15 cellular contexts compared by ENCODE assay signal in genomic region chr19:482186-483041, GRCh38. TPM values are rescaled to one million over a fixed set of nuclear protein-coding genes. Genes with fewer than 3 reads are reported as not detected.
DNase-seq lines count a peak whose midpoint lies in the region; ATAC-seq, FAIRE-seq and TF ChIP-seq lines count a peak whose summit lies in the region.
"Had no signal": no experiment of that assay in that cellular context is flagged by ENCODE, and none has a peak within 500 bp of the region (broad histone marks: within the 10 kb centered on the region; RNA-seq: fewer than 3 reads in every experiment).

No MANE protein-coding gene starts in this region.

- CTCF ChIA-PET in A549 (lab: Yijun Ruan, JAX): no interaction called here

- H3K9me3 ChIP-seq in A549: no peaks in the 10 kb centered on the region
- no peaks in the 10 kb centered on the region for H3K9me3 ChIP-seq in liver (ENCODE audit: control insufficient read depth in 4 of 4, low read length in 3 of 4)
- H3K9me3 ChIP-seq: ascending aorta, SJCRH30, vagina had no signal

- no peak for FAIRE-seq in A549 (lab: Jason Lieb, UNC)

- WGBS in A549 (ENCODE audit: missing lambda C conversion rate): 25% methylated on average over 19 of the region's 20 CpGs
- 47% methylated on average over 20 of the region's 20 CpGs for WGBS in liver

- ATAC-seq in A549: peak in 1 of 2 experiments; percentile 44; a peak in 3 of 6 replicates
- no peak for ATAC-seq in HG03521 (IDR thresholded peaks at IDR 0.05; ENCODE audit: unreplicated experiment)
- no peak for ATAC-seq in GM19397 (IDR thresholded peaks at IDR 0.05; ENCODE audit: unreplicated experiment)
- no peak for ATAC-seq in HG02840 (IDR thresholded peaks at IDR 0.05; ENCODE audit: low FRiP score, unreplicated experiment)

- no peak overlapping the region for H3K27ac ChIP-seq in A549
- H3K27ac ChIP-seq in liver (ENCODE audit: low read depth in 1 of 2, low read length in 2 of 2): no peak overlapping the region
- H3K27ac ChIP-seq: ascending aorta, SJCRH30, vagina had no signal

- H3K4me3 ChIP-seq in A549 (no peak overlapping the region), cardiac fibroblast (replicated peaks in 1 of 2; ENCODE audit: low read depth in 2 of 2, low read length in 2 of 2) (no peak overlapping the region), liver (ENCODE audit: low read depth in 1 of 3, low read length in 3 of 3) (no peak overlapping the region)
- H3K4me3 ChIP-seq: ascending aorta, SJCRH30, vagina had no signal

- TF ChIP-seq POLR2A in A549 (IDR thresholded peaks at IDR 0.05; ENCODE audit: low read length): no peak

- no peaks in the 10 kb centered on the region for H3K27me3 ChIP-seq in liver (ENCODE audit: control insufficient read depth in 4 of 4, insufficient read depth in 4 of 4, low read length in 3 of 4)
- H3K27me3 ChIP-seq: ascending aorta, SJCRH30, vagina had no signal

- no peaks in the 10 kb centered on the region for H3K36me3 ChIP-seq in liver (ENCODE audit: control insufficient read depth in 4 of 4, insufficient read depth in 3 of 4, low read depth in 1 of 4, low read length in 3 of 4)
- H3K36me3 ChIP-seq: ascending aorta, SJCRH30, vagina had no signal

- TF ChIP-seq RAD21 in A549 (conservative IDR thresholded peaks at IDR 0.05 in 1 of 2, IDR thresholded peaks at IDR 0.05 in 1 of 2): no peak
- TF ChIP-seq RAD21 in liver (IDR thresholded peaks at IDR 0.05): no peak

- H3K4me2 ChIP-seq in A549: no peak overlapping the region

- no peak for TF ChIP-seq EP300 in A549 (IDR thresholded peaks at IDR 0.05)

- DNase-seq in A549 (ENCODE audit: low read depth in 1 of 2, low spot score in 1 of 2): no peak
- peak; percentile 39 to 44 for DNase-seq in Kasumi-1 (lab: John Stamatoyannopoulos, UW)
- no peak for DNase-seq in cardiac fibroblast (ENCODE audit: low read depth in 2 of 2)
- no peak for DNase-seq in activated CD4-positive, alpha-beta T cell treated with anti-CD3 and anti-CD28 coated beads for 1 hour
- DNase-seq: activated CD8-positive, alpha-beta memory T cell treated with anti-CD3 and anti-CD28 coated beads for 24 hours; HFFc6; SJCRH30; stimulated activated naive CD4-positive, alpha-beta T cell treated with Interleukin-2 at 50 U/mL for 16 hours had no signal

- H3K4me1 ChIP-seq in A549: no peaks in the 10 kb centered on the region
- H3K4me1 ChIP-seq in liver (ENCODE audit: control insufficient read depth in 4 of 4, insufficient read depth in 4 of 4, low read length in 3 of 4): peaks cover 0 to 4% (median 4%) of the 10 kb centered on the region in 4 donors
- H3K4me1 ChIP-seq: ascending aorta, vagina had no signal

- POLR2A ChIA-PET in A549 (lab: Yijun Ruan, JAX): no interaction called here

- H3K9ac ChIP-seq in liver (ENCODE audit: low read depth in 1 of 2, low read length in 2 of 2): no peak overlapping the region

- TF ChIP-seq CTCF in A549 (IDR thresholded peaks at IDR 0.05) (no peak), cardiac fibroblast (IDR thresholded peaks at IDR 0.05; ENCODE audit: low read depth, low read length) (peak; percentile 14), liver (IDR thresholded peaks at IDR 0.05; ENCODE audit: low read depth, low read length, missing input control) (no peak)

TF ChIP-seq in A549, 52 proteins besides CTCF, POLR2A, EP300 and RAD21 (continues in another document):
- TF ChIP-seq EHMT2 (IDR thresholded peaks at IDR 0.05; ENCODE audit: low read depth) (no peak), ZSCAN20 (CRISPR knock-in tag; IDR thresholded peaks at IDR 0.05) (no peak), TP53 (CRISPR knock-in tag; IDR thresholded peaks at IDR 0.05) (no peak), NPAS2 (CRISPR knock-in tag; IDR thresholded peaks at IDR 0.05; ENCODE audit: borderline replicate concordance) (no peak), REST (IDR thresholded peaks at IDR 0.05) (peak; percentile 72)

TF ChIP-seq in liver, 16 proteins besides CTCF, POLR2A, EP300 and RAD21:
- no peak for TF ChIP-seq FOXA2 (IDR thresholded peaks at IDR 0.05)
- peak in 1 of 2 donors; percentile 55 for TF ChIP-seq HNF4A (conservative IDR thresholded peaks at IDR 0.05)
- TF ChIP-seq MAX (IDR thresholded peaks at IDR 0.05): no peak
- peak; percentile 21 for TF ChIP-seq REST (IDR thresholded peaks at IDR 0.05)
TF ChIP-seq in liver: peak in this region for 2.

RNA-seq across cellular contexts. Expression of gene MADCAM1, which starts 13.9 kb away (rescaled TPM):
- 0.06 and 0.09 TPM in 2 replicates for polyA plus RNA-seq in A549 (2011; rRNA removed)
- polyA plus RNA-seq in A549 (2012; cell fraction: cytosol; rRNA removed): 0.25 and 0.35 TPM in 2 replicates
- polyA plus RNA-seq in A549 (2012; cell fraction: nucleus; rRNA removed): 0.51 and 0.73 TPM in 2 replicates
- polyA plus RNA-seq in A549 (2017; fragmentation: RNase III; extraction: RNeasy Plus Mini Kit Qiagen cat#74134 plus additional on column Dnase treatment): 0.25 to 0.41 TPM (median 0.34 TPM) in 3 replicates
- polyA minus RNA-seq in A549 (2011; rRNA and poly(A)+ RNA removed): not detected in 2 replicates
- under 1 TPM; 0.17 to 0.23 TPM for total RNA-seq in liver
- under 1 TPM; 0.25 to 0.32 TPM for polyA plus RNA-seq in liver
- total RNA-seq: ascending aorta had no signal

RNA-seq across cellular contexts. Expression of gene SHC2, which starts 21.6 kb away (rescaled TPM):
- polyA plus RNA-seq in A549 (2011; rRNA removed) (0.36 and 0.87 TPM in 2 replicates), A549 (2017; fragmentation: RNase III; extraction: RNeasy Plus Mini Kit Qiagen cat#74134 plus additional on column Dnase treatment) (0.21 to 0.66 TPM (median 0.58 TPM) in 3 replicates), liver (10 to 100 TPM; 17.3 to 43.0 TPM)
- polyA plus RNA-seq in A549 (2012; cell fraction: cytosol; rRNA removed): 0.26 TPM in 2 replicates
- polyA plus RNA-seq in A549 (2012; cell fraction: nucleus; rRNA removed): 2.0 and 2.4 TPM in 2 replicates
- 0.44 and 0.70 TPM in 2 replicates for polyA minus RNA-seq in A549 (2011; rRNA and poly(A)+ RNA removed)
- total RNA-seq in liver: 10 to 100 TPM; 15.6 to 28.7 TPM
- total RNA-seq: activated T-helper 2 cell treated with anti-CD3 and anti-CD28 coated beads, Interferon-gamma antibody, Interleukin-2, Interleukin-4, amounts not matched to agents 10 μg/mL and 5 μg/mL and 100 μg/mL, durations not matched to agents 14 hours and 24 hours and 36 hours; HFFc6 had no signal

RNA-seq across cellular contexts. Expression of gene TPGS1, which starts 24.9 kb away (rescaled TPM):
- polyA plus RNA-seq in A549 (2011; rRNA removed): 2.3 and 2.7 TPM in 2 replicates
- 16.0 and 27.9 TPM in 2 replicates for polyA plus RNA-seq in A549 (2012; cell fraction: cytosol; rRNA removed)
- 22.3 and 42.1 TPM in 2 replicates for polyA plus RNA-seq in A549 (2012; cell fraction: nucleus; rRNA removed)
- 12.5 to 13.8 TPM (median 13.1 TPM) in 3 replicates for polyA plus RNA-seq in A549 (2017; fragmentation: RNase III; extraction: RNeasy Plus Mini Kit Qiagen cat#74134 plus additional on column Dnase treatment)
- polyA minus RNA-seq in A549 (2011; rRNA and poly(A)+ RNA removed): 1.1 TPM in 2 replicates
- total RNA-seq in liver: 10 to 100 TPM; 15.1 to 15.5 TPM
- 10 to 100 TPM in 1 of 2 donors, 1 to 10 TPM in 1; 1.7 to 14.3 TPM for polyA plus RNA-seq in liver

RNA-seq across cellular contexts. Expression of gene CDC34, which starts 49.1 kb away (rescaled TPM):
- polyA plus RNA-seq in A549 (2011; rRNA removed): 36.9 and 37.4 TPM in 2 replicates
- 82.8 and 83.4 TPM in 2 replicates for polyA plus RNA-seq in A549 (2012; cell fraction: cytosol; rRNA removed)
- 84.9 and 93.6 TPM in 2 replicates for polyA plus RNA-seq in A549 (2012; cell fraction: nucleus; rRNA removed)
- polyA plus RNA-seq in A549 (2017; fragmentation: RNase III; extraction: RNeasy Plus Mini Kit Qiagen cat#74134 plus additional on column Dnase treatment): 56.3 to 62.6 TPM (median 57.6 TPM) in 3 replicates
- polyA minus RNA-seq in A549 (2011; rRNA and poly(A)+ RNA removed): 29.1 and 29.2 TPM in 2 replicates
- 10 to 100 TPM; 29.6 to 83.8 TPM for total RNA-seq in liver
- 10 to 100 TPM; 19.2 to 53.9 TPM for polyA plus RNA-seq in liver

Comparison
In these comparisons a context has a peak if more than half of its experiments do, and no peak if none do; other contexts are left out.
1. DNase-seq: peak in Kasumi-1 (2 of 2); none in A549 (0 of 2), cardiac fibroblast (0 of 2) and activated CD4-positive, alpha-beta T cell treated with anti-CD3 and anti-CD28 coated beads for 1 hour (single experiment).
2. RNA of gene SHC2, which starts 21.6 kb away (polyA plus RNA-seq): 17.3 to 43.0 TPM in liver; 0.21 to 2.4 TPM in A549; every median in the first group is over 4 times any median in the second.